8 cellular contexts compared by ENCODE assay signal in the genomic region with DNA sequence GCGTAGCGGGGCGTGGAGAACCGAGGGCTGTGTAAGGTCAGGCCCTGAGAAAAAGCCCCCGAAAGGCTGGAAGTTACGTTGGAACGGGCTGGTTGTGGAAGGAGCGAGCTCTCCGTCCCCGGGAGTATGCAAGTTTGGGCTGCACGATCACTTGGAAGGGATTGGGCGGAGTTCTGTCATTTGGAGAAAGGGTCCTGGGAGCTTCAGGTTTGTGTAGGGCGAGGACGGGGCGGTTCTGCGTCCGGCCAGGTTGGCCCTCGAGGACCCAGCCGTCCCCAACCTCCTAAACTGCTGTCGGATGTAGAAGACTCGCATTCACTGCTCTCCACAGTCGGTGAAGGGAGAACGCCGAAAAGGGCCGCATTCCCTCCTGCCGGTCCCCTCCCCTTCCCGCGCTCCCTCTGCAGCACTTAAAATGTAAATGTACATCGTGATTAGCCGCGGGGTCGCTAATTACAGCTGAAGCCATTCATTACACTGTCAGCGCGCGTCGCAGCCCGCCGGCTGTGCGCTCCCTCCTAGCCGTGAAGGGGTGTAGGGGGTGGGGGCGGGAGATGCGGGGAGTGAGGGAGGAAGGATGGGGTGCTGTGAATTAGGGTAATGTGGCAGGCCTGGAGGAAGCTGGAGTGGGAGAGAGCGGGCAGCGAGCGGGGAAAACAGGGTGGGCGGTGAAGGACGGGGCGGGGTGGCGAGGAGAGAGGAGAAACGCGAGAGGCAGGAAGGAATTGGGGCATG. TPM values are rescaled to one million over a fixed set of nuclear protein-coding genes. Genes with fewer than 3 reads are reported as not detected.
DNase-seq lines count a peak whose midpoint lies in the region; ATAC-seq and TF ChIP-seq lines count a peak whose summit lies in the region.

No MANE protein-coding gene starts in this region.

- H4K20me1 ChIP-seq in PC-9 (ENCODE audit: insufficient read depth): peaks cover 13% of the 10 kb centered on the region

- peaks cover 11% of the 10 kb centered on the region for H3K27me3 Mint-ChIP-seq in activated naive CD4-positive, alpha-beta T cell treated with anti-CD3 and anti-CD28 coated beads, Interleukin-2, amount 50 U/mL, for 24 hours
- peaks cover 76% of the 10 kb centered on the region for H3K27me3 Mint-ChIP-seq in type B pancreatic cell

- H3K9me2 ChIP-seq in PC-9 (ENCODE audit: insufficient read depth): no peaks in the 10 kb centered on the region

- H3F3A ChIP-seq in PC-9 (ENCODE audit: insufficient read depth, low read depth): peaks cover 14% of the 10 kb centered on the region; the same call in 1 of the 2 replicates

- H3K9me3 ChIP-seq in colonic mucosa (no peaks in the 10 kb centered on the region), mucosa of rectum (ENCODE audit: control insufficient read depth in 2 of 2, low read length in 2 of 2) (no peaks in the 10 kb centered on the region), PC-9 (ENCODE audit: insufficient read depth, low read depth) (no peaks in the 10 kb centered on the region)

- intact Hi-C loops in colonic mucosa (cut with DNase I) (loop anchor here (10.0 kb wide), 1 partner anchor 324 kb away; no protein-coding TSS in a partner anchor), PC-9 (cut with micrococcal nuclease; ENCODE audit: unreplicated experiment) (loop anchor here (5.0 to 10.0 kb wide), 2 partner anchors 63 to 584 kb away; a partner anchor contains a TSS)

- no peak overlapping the region for H3K4me2 ChIP-seq in PC-9

- peak overlapping the region; percentile 69 for H3K4me3 ChIP-seq in colonic mucosa
- peak overlapping the region; percentile 85 to 92 for H3K4me3 ChIP-seq in mucosa of rectum (ENCODE audit: low read length in 2 of 2)
- H3K4me3 ChIP-seq in PC-9: no peak overlapping the region

- H3K9me3 Mint-ChIP-seq in activated naive CD4-positive, alpha-beta T cell treated with anti-CD3 and anti-CD28 coated beads, Interleukin-2, amount 50 U/mL, for 24 hours: no peaks in the 10 kb centered on the region
- no peaks in the 10 kb centered on the region for H3K9me3 Mint-ChIP-seq in activated naive CD4-positive, alpha-beta T cell treated with anti-CD3 and anti-CD28 coated beads, Interleukin-2, amount 50 U/mL, for 72 hours
- no peaks in the 10 kb centered on the region for H3K9me3 Mint-ChIP-seq in type B pancreatic cell

- peak overlapping the region; percentile 57 for H3K4me3 Mint-ChIP-seq in activated naive CD4-positive, alpha-beta T cell treated with anti-CD3 and anti-CD28 coated beads, Interleukin-2, amount 50 U/mL, for 24 hours
- peak overlapping the region; percentile 85 for H3K4me3 Mint-ChIP-seq in type B pancreatic cell

- H3K9ac ChIP-seq in colonic mucosa (ENCODE audit: low read depth in 2 of 2, low read length in 2 of 2): peak overlapping the region; percentile 75 to 92
- peak overlapping the region; percentile 82 to 90 for H3K9ac ChIP-seq in mucosa of rectum (ENCODE audit: low read depth in 1 of 2, low read length in 2 of 2)

- H3K36me3 Mint-ChIP-seq in activated naive CD4-positive, alpha-beta T cell treated with anti-CD3 and anti-CD28 coated beads, Interleukin-2, amount 50 U/mL, for 24 hours: no peaks in the 10 kb centered on the region
- no peaks in the 10 kb centered on the region for H3K36me3 Mint-ChIP-seq in activated naive CD4-positive, alpha-beta T cell treated with anti-CD3 and anti-CD28 coated beads, Interleukin-2, amount 50 U/mL, for 72 hours
- no peaks in the 10 kb centered on the region for H3K36me3 Mint-ChIP-seq in type B pancreatic cell

- H3K4me1 ChIP-seq in colonic mucosa (peaks cover 18% of the 10 kb centered on the region), mucosa of rectum (ENCODE audit: control insufficient read depth in 2 of 2, insufficient read depth in 2 of 2, low read length in 2 of 2) (peaks cover 36 to 49% of the 10 kb centered on the region in 2 donors), PC-9 (replicated peaks; ENCODE audit: insufficient read depth) (peaks cover 17% of the 10 kb centered on the region)

- no TSS peak for BruUV-seq in PC-9 (replicated peaks; lab: Mats Ljungman, UMichigan)

- H2AFZ ChIP-seq in PC-9: no peak overlapping the region

- DNase-seq in activated naive CD4-positive, alpha-beta T cell treated with anti-CD3 and anti-CD28 coated beads, Interleukin-2, amount 50 U/mL, for 72 hours (ENCODE audit: low spot score in 2 of 2): no peak
- DNase-seq in colonic mucosa: peak; percentile 41
- no peak for DNase-seq in type B pancreatic cell (ENCODE audit: extremely low spot score, unreplicated experiment)
- DNase-seq in PC-9: no peak
- no peak for DNase-seq in NAMALWA (ENCODE audit: low spot score)

- H3K27ac Mint-ChIP-seq in activated naive CD4-positive, alpha-beta T cell treated with anti-CD3 and anti-CD28 coated beads, Interleukin-2, amount 50 U/mL, for 24 hours: no peak overlapping the region
- no peak overlapping the region for H3K27ac Mint-ChIP-seq in activated naive CD4-positive, alpha-beta T cell treated with anti-CD3 and anti-CD28 coated beads, Interleukin-2, amount 50 U/mL, for 72 hours
- peak overlapping the region; percentile 45 for H3K27ac Mint-ChIP-seq in type B pancreatic cell

- peaks cover 22% of the 10 kb centered on the region for H3K79me2 ChIP-seq in PC-9 (ENCODE audit: low read depth)

- POLR2A ChIA-PET in PC-9 (lab: Charles Lee; ENCODE audit: unreplicated experiment): interaction anchor here (0.7 kb wide), 1 partner anchor 86 kb away, joined by 3 read pairs; no protein-coding TSS in a partner anchor

- ATAC-seq in activated naive CD4-positive, alpha-beta T cell treated with anti-CD3 and anti-CD28 coated beads, Interleukin-2, amount 50 U/mL, for 72 hours: no peak
- ATAC-seq in HG02642 (IDR thresholded peaks at IDR 0.05; ENCODE audit: poor library complexity, unreplicated experiment): no peak

- CTCF ChIA-PET in PC-9 (lab: Charles Lee): no interaction called here

- no peak for TF ChIP-seq CTCF in colonic mucosa (IDR thresholded peaks at IDR 0.05)
- no peak for TF ChIP-seq CTCF in type B pancreatic cell (conservative IDR thresholded peaks at IDR 0.05)
- no peak for TF ChIP-seq CTCF in PC-9 (conservative IDR thresholded peaks at IDR 0.05)

- peaks cover 43% of the 10 kb centered on the region for H3K4me1 Mint-ChIP-seq in activated naive CD4-positive, alpha-beta T cell treated with anti-CD3 and anti-CD28 coated beads, Interleukin-2, amount 50 U/mL, for 24 hours
- peaks cover 10% of the 10 kb centered on the region for H3K4me1 Mint-ChIP-seq in type B pancreatic cell (ENCODE audit: unreplicated experiment)

- peak overlapping the region; percentile 92 for H3K27ac ChIP-seq in colonic mucosa
- peak overlapping the region; percentile 75 to 91 for H3K27ac ChIP-seq in mucosa of rectum (ENCODE audit: low read depth in 2 of 2, low read length in 2 of 2)
- H3K27ac ChIP-seq in PC-9: no peak overlapping the region

- H3K36me3 ChIP-seq in colonic mucosa: no peaks in the 10 kb centered on the region
- H3K36me3 ChIP-seq in mucosa of rectum (ENCODE audit: control insufficient read depth in 2 of 2, insufficient read depth in 2 of 2, low read length in 2 of 2): no peaks in the 10 kb centered on the region
- H3K36me3 ChIP-seq in PC-9 (ENCODE audit: low read depth): no peaks in the 10 kb centered on the region

- H3K27me3 ChIP-seq in colonic mucosa (peaks cover 5% of the 10 kb centered on the region), mucosa of rectum (ENCODE audit: control insufficient read depth in 2 of 2, insufficient read depth in 2 of 2, low read length in 2 of 2) (peaks cover 0 to 3% of the 10 kb centered on the region in 2 donors), PC-9 (ENCODE audit: insufficient read depth, low read depth) (no peaks in the 10 kb centered on the region)

RNA-seq across cellular contexts. Expression of a gene that starts 2.5 kb away (rescaled TPM):
- total RNA-seq in activated naive CD4-positive, alpha-beta T cell treated with anti-CD3 and anti-CD28 coated beads, Interleukin-2, amount 50 U/mL, for 72 hours: 1 to 10 TPM; 3.4 to 6.6 TPM
- 10 to 100 TPM in 1 of 2 donors, 1 to 10 TPM in 1; 7.8 to 25.5 TPM for total RNA-seq in colonic mucosa
- 9.9 and 11.3 TPM in 2 replicates for total RNA-seq in type B pancreatic cell (ENCODE audit: low replicate concordance)
- 14.9 and 19.6 TPM in 2 replicates for total RNA-seq in PC-9 (2021)

RNA-seq across cellular contexts. Expression of a gene that starts 21.2 kb away (rescaled TPM):
- total RNA-seq in activated naive CD4-positive, alpha-beta T cell treated with anti-CD3 and anti-CD28 coated beads, Interleukin-2, amount 50 U/mL, for 72 hours: 100 to 1,000 TPM; 314 to 323 TPM
- total RNA-seq in colonic mucosa: 100 to 1,000 TPM; 563 to 623 TPM
- 248 and 307 TPM in 2 replicates for total RNA-seq in type B pancreatic cell (ENCODE audit: low replicate concordance)
- 177 and 247 TPM in 2 replicates for total RNA-seq in PC-9 (2021)

RNA-seq across cellular contexts. Expression of a gene that starts 36.3 kb away (rescaled TPM):
- 10 to 100 TPM in 1 of 2 donors, 1 to 10 TPM in 1; 3.7 to 11.4 TPM for total RNA-seq in activated naive CD4-positive, alpha-beta T cell treated with anti-CD3 and anti-CD28 coated beads, Interleukin-2, amount 50 U/mL, for 72 hours
- 10 to 100 TPM in 1 of 2 donors, 1 to 10 TPM in 1; 4.9 to 24.9 TPM for total RNA-seq in colonic mucosa
- 38.1 and 41.8 TPM in 2 replicates for total RNA-seq in type B pancreatic cell (ENCODE audit: low replicate concordance)
- total RNA-seq in PC-9 (2021): 17.9 and 19.7 TPM in 2 replicates

RNA-seq across cellular contexts. Expression of a gene that starts 52.4 kb away (rescaled TPM):
- total RNA-seq in activated naive CD4-positive, alpha-beta T cell treated with anti-CD3 and anti-CD28 coated beads, Interleukin-2, amount 50 U/mL, for 72 hours: 10 to 100 TPM; 61.7 to 66.2 TPM
- total RNA-seq in colonic mucosa (10 to 100 TPM; 44.7 to 54.2 TPM), type B pancreatic cell (ENCODE audit: low replicate concordance) (112 and 117 TPM in 2 replicates), PC-9 (2021) (41.8 and 45.5 TPM in 2 replicates)
